ENCODE assay signal across 22 cellular contexts in the genomic region with DNA sequence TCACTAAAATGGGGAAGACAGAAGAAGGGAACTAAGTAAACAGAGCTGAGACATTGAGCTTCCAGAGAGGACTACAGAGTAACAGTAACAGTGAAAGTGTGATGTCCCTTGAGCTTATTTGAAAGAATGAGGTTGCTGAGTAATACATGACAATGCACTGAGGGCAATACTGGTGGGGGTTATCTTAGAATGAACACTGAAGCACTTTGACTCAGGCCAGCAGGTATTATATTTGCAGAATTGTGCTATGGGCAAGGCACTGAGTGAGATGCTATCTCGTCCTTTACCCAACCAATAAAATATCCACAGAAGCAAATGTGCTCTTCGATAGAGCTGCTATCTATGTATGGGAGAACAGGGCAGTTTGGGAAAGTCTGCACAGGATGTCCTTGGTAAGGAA.
A peak's percentile ranks its signal among the peaks of the same experiment; 100 is the strongest.
DNase-seq lines count a peak whose midpoint lies in the region; ATAC-seq and TF ChIP-seq lines count a peak whose summit lies in the region.
"Had no signal": no experiment of that assay in that cellular context is flagged by ENCODE, and none has a peak within 500 bp of the region (broad histone marks: within the 10 kb centered on the region; RNA-seq: fewer than 3 reads in every experiment).

No MANE protein-coding gene starts in this region.

- H3K9me3 Mint-ChIP-seq in activated T-helper 17 cell treated with anti-CD3 and anti-CD28 coated beads, Interleukin-2, amount 50 U/mL, for 72 hours = no peaks in the 10 kb centered on the region
- no peaks in the 10 kb centered on the region for H3K9me3 Mint-ChIP-seq in effector memory CD8-positive, alpha-beta T cell
- H3K9me3 Mint-ChIP-seq: CD4-positive, CD25-positive, alpha-beta regulatory T cell had no signal

- H4K20me1 ChIP-seq in IMR-90 (ENCODE audit: insufficient read depth, low read length) = no peaks in the 10 kb centered on the region

- H3K4me3 ChIP-seq in IMR-90 (ENCODE audit: insufficient read depth, low read depth, low read length) = no peak overlapping the region
- no peak overlapping the region for H3K4me3 ChIP-seq in trophoblast cell (ENCODE audit: low read depth, low read length)
- no peak overlapping the region for H3K4me3 ChIP-seq in sigmoid colon
- H3K4me3 ChIP-seq: MG63 had no signal

- H4K8ac ChIP-seq in IMR-90 (ENCODE audit: low read depth in 2 of 2, low read length in 2 of 2) (no peak overlapping the region), trophoblast cell (ENCODE audit: low read depth, low read length) (no peak overlapping the region)

- dilution Hi-C loops in IMR-90 (cut with HindIII; ENCODE audit: low sequenced_read_pairs, unreplicated experiment) = no loop called here

- H3K79me1 ChIP-seq in IMR-90 (ENCODE audit: low read depth in 1 of 2, low read length in 2 of 2) (no peaks in the 10 kb centered on the region; a peak in 1 of 4 replicates), trophoblast cell (ENCODE audit: low read length) (no peaks in the 10 kb centered on the region)

- no peak overlapping the region for H2BK12ac ChIP-seq in trophoblast cell (ENCODE audit: low read length)

- DNase-seq in IMR-90 = peak; percentile 9
- peak; percentile 65 to 83 for DNase-seq in trophoblast cell
- no peak for DNase-seq in iPS-NIHi11 (ENCODE audit: low spot score)
- no peak for DNase-seq in GM03348 (ENCODE audit: low spot score)
- DNase-seq in effector memory CD8-positive, alpha-beta T cell = no peak
- DNase-seq in sigmoid colon = no peak
- DNase-seq: CD4-positive, CD25-positive, alpha-beta regulatory T cell; COR-L47; DMS 273 treated with DMSO at 0.1 percent for 48 hours; GDM1; GOT3; MG63; NCI-H1105; NCI-H1694; NCI-H510A; NCI-H748 treated with DMSO at 0.1 percent for 48 hours; NK-92 treated with Interleukin-12 subunit alpha and Interleukin-12 subunit beta, amount 100 ng/mL, for 24 hours; Right ventricle myocardium superior had no signal

- ATAC-seq in IMR-90 (ENCODE audit: low read depth) = no peak
- peak; percentile 29 for ATAC-seq in activated T-helper 17 cell treated with anti-CD3 and anti-CD28 coated beads, Interleukin-2, amount 50 U/mL, for 72 hours (replicated peaks)
- no peak for ATAC-seq in effector memory CD8-positive, alpha-beta T cell (replicated peaks)

- intact Hi-C loops in IMR-90 (cut with micrococcal nuclease) (no loop called here), sigmoid colon (cut with DNase I) (no loop called here)

- no peak overlapping the region for H2AK9ac ChIP-seq in IMR-90 (replicated peaks; ENCODE audit: low read depth, low read length, poor library complexity)

- no peaks in the 10 kb centered on the region for H3K4me1 ChIP-seq in IMR-90 (ENCODE audit: control insufficient read depth, insufficient read depth, low read length)
- no peaks in the 10 kb centered on the region for H3K4me1 ChIP-seq in trophoblast cell (ENCODE audit: control insufficient read depth in 1 of 2, insufficient read depth in 2 of 2, low read length in 2 of 2)
- H3K4me1 ChIP-seq in sigmoid colon = peaks cover 0 to 14% (median 7%) of the 10 kb centered on the region in 4 donors

- peaks cover 9% of the 10 kb centered on the region for H3K36me3 Mint-ChIP-seq in activated T-helper 17 cell treated with anti-CD3 and anti-CD28 coated beads, Interleukin-2, amount 50 U/mL, for 72 hours (ENCODE audit: low read depth)
- H3K36me3 Mint-ChIP-seq in effector memory CD8-positive, alpha-beta T cell (ENCODE audit: insufficient read depth) = peaks cover 6% of the 10 kb centered on the region

- no peaks in the 10 kb centered on the region for H3K4me1 Mint-ChIP-seq in activated T-helper 17 cell treated with anti-CD3 and anti-CD28 coated beads, Interleukin-2, amount 50 U/mL, for 72 hours
- H3K4me1 Mint-ChIP-seq in effector memory CD8-positive, alpha-beta T cell (ENCODE audit: low read depth in 2 of 2) = no peaks in the 10 kb centered on the region
- H3K4me1 Mint-ChIP-seq: B cell; CD4-positive, CD25-positive, alpha-beta regulatory T cell had no signal

- H4K12ac ChIP-seq in trophoblast cell (ENCODE audit: low read depth, low read length) = no peak overlapping the region

- POLR2A ChIA-PET in IMR-90 (lab: Charles Lee; ENCODE audit: unreplicated experiment) = no interaction called here

- TF ChIP-seq POLR2A in IMR-90 (IDR thresholded peaks at IDR 0.05; ENCODE audit: low read depth, low read length) (no peak), sigmoid colon (IDR thresholded peaks at IDR 0.05) (no peak)

- no peaks in the 10 kb centered on the region for H3K36me3 ChIP-seq in IMR-90 (ENCODE audit: control insufficient read depth, insufficient read depth, low read length)
- peaks cover 0 to 1% of the 10 kb centered on the region in 2 experiments for H3K36me3 ChIP-seq in trophoblast cell (ENCODE audit: control insufficient read depth in 1 of 2, insufficient read depth in 2 of 2, low read length in 2 of 2)
- H3K36me3 ChIP-seq in sigmoid colon = peaks cover 0 to 24% (median 4%) of the 10 kb centered on the region in 4 donors
- H3K36me3 ChIP-seq: MG63 had no signal

- H3K4me3 Mint-ChIP-seq in activated T-helper 17 cell treated with anti-CD3 and anti-CD28 coated beads, Interleukin-2, amount 50 U/mL, for 72 hours = no peak overlapping the region
- H3K4me3 Mint-ChIP-seq in effector memory CD8-positive, alpha-beta T cell = no peak overlapping the region
- H3K4me3 Mint-ChIP-seq: B cell; CD4-positive, CD25-positive, alpha-beta regulatory T cell had no signal

- BruUV-seq in IMR-90 (replicated peaks; lab: Mats Ljungman, UMichigan) = no TSS peak

- WGBS in IMR-90 (ENCODE audit: extremely low coverage in 2 of 2, insufficient read length in 1 of 2), 2 experiments = no CpG with 5 or more reads among the region's 2 CpGs
- no CpG with 5 or more reads among the region's 2 CpGs for WGBS in trophoblast cell (ENCODE audit: extremely low coverage, insufficient coverage, insufficient read length)
- 94 to 96% methylated on average over 2 of the region's 2 CpGs for WGBS in sigmoid colon, 2 donors

- H3K27me3 Mint-ChIP-seq in activated T-helper 17 cell treated with anti-CD3 and anti-CD28 coated beads, Interleukin-2, amount 50 U/mL, for 72 hours = no peaks in the 10 kb centered on the region
- no peaks in the 10 kb centered on the region for H3K27me3 Mint-ChIP-seq in effector memory CD8-positive, alpha-beta T cell
- H3K27me3 Mint-ChIP-seq: B cell had no signal

- H2AFZ ChIP-seq in IMR-90 (replicated peaks; ENCODE audit: low read length, poor library complexity) (no peak overlapping the region), trophoblast cell (ENCODE audit: insufficient read depth, low read length, poor library complexity) (no peak overlapping the region)

- no peak overlapping the region for H2BK20ac ChIP-seq in IMR-90 (ENCODE audit: low read depth, low read length)

- in situ Hi-C loops in IMR-90 (cut with MboI; ENCODE audit: low sequenced_read_pairs) = no loop called here

- TF ChIP-seq CTCF in C4-2B (conservative IDR thresholded peaks at IDR 0.05) = no peak
- no peak for TF ChIP-seq CTCF in IMR-90 (conservative IDR thresholded peaks at IDR 0.05; ENCODE audit: low read depth, low read length)
- TF ChIP-seq CTCF in sigmoid colon (IDR thresholded peaks at IDR 0.05) = no peak

- H2BK15ac ChIP-seq in IMR-90 (ENCODE audit: low read depth, low read length) = no peak overlapping the region

- H3K14ac ChIP-seq in IMR-90 (replicated peaks; ENCODE audit: low read depth, low read length) = no peak overlapping the region
- H3K14ac ChIP-seq in trophoblast cell (ENCODE audit: low read length) = no peak overlapping the region

- no peaks in the 10 kb centered on the region for H3K9me1 ChIP-seq in IMR-90 (ENCODE audit: insufficient read depth, low read length)

- no peak overlapping the region for H3K23ac ChIP-seq in IMR-90 (ENCODE audit: low read depth, low read length)
- H3K23ac ChIP-seq in trophoblast cell (ENCODE audit: low read length) = no peak overlapping the region

- H3K56ac ChIP-seq in IMR-90 (ENCODE audit: extremely low read depth, insufficient read depth, low read length) = no peak overlapping the region

- H3K79me2 ChIP-seq in trophoblast cell (ENCODE audit: control insufficient read depth, insufficient read depth, low read length, poor library complexity) = no peaks in the 10 kb centered on the region

- no peak overlapping the region for H2BK120ac ChIP-seq in IMR-90 (ENCODE audit: low read depth, low read length)
- no peak overlapping the region for H2BK120ac ChIP-seq in trophoblast cell (ENCODE audit: insufficient read depth, low read length, poor library complexity)

- TF ChIP-seq RAD21 in IMR-90 (IDR thresholded peaks at IDR 0.05; ENCODE audit: low read length) = no peak

- H3K18ac ChIP-seq in IMR-90 (ENCODE audit: low read depth, low read length) (no peak overlapping the region), trophoblast cell (ENCODE audit: low read length) (no peak overlapping the region)

- no peak overlapping the region for H4K91ac ChIP-seq in IMR-90 (ENCODE audit: insufficient read depth, low read depth, low read length)
- H4K91ac ChIP-seq in trophoblast cell (ENCODE audit: low read depth, low read length) = no peak overlapping the region

- H2AK5ac ChIP-seq in IMR-90 (ENCODE audit: low read depth, low read length) (no peak overlapping the region), trophoblast cell (ENCODE audit: low read length) (no peak overlapping the region)

- H3K4me2 ChIP-seq in IMR-90 (ENCODE audit: low read depth, low read length) = no peak overlapping the region
- no peak overlapping the region for H3K4me2 ChIP-seq in trophoblast cell (ENCODE audit: low read length)
- H3K4me2 ChIP-seq: KMS-11 had no signal

- CTCF ChIA-PET in IMR-90 (lab: Yijun Ruan, JAX) = interaction anchor here (0.7 kb wide), 1 partner anchor 16 kb away, joined by 3 read pairs; no protein-coding TSS in a partner anchor

- H3K27me3 ChIP-seq in IMR-90 (ENCODE audit: control insufficient read depth, insufficient read depth, low read length) (no peaks in the 10 kb centered on the region), trophoblast cell (ENCODE audit: insufficient read depth, low read length) (no peaks in the 10 kb centered on the region), sigmoid colon (no peaks in the 10 kb centered on the region)
- H3K27me3 ChIP-seq: MG63 had no signal

- H3K4ac ChIP-seq in IMR-90 (ENCODE audit: low read depth, low read length) (no peak overlapping the region), trophoblast cell (ENCODE audit: low read depth, low read length) (no peak overlapping the region)

- H3K9ac ChIP-seq in IMR-90 (ENCODE audit: low read depth, low read length) (no peak overlapping the region), trophoblast cell (ENCODE audit: low read length) (no peak overlapping the region)
- H3K9ac ChIP-seq: KMS-11 had no signal

- H2BK5ac ChIP-seq in IMR-90 (ENCODE audit: low read depth, low read length, poor library complexity, severe bottlenecking) = no peak overlapping the region
- no peak overlapping the region for H2BK5ac ChIP-seq in trophoblast cell (ENCODE audit: low read depth, low read length, poor library complexity)

- H3K9me3 ChIP-seq in IMR-90 (ENCODE audit: control insufficient read depth, insufficient read depth, low read length) (no peaks in the 10 kb centered on the region), trophoblast cell (ENCODE audit: insufficient read depth, low read depth, low read length) (no peaks in the 10 kb centered on the region), sigmoid colon (no peaks in the 10 kb centered on the region)
- H3K9me3 ChIP-seq: MG63 had no signal

- no peak overlapping the region for H3K27ac Mint-ChIP-seq in activated T-helper 17 cell treated with anti-CD3 and anti-CD28 coated beads, Interleukin-2, amount 50 U/mL, for 72 hours
- no peak overlapping the region for H3K27ac Mint-ChIP-seq in effector memory CD8-positive, alpha-beta T cell
- H3K27ac Mint-ChIP-seq: B cell; CD4-positive, CD25-positive, alpha-beta regulatory T cell had no signal

- H3K27ac ChIP-seq in C4-2B = peak overlapping the region; percentile 54; the same call in 1 of the 2 replicates
- H3K27ac ChIP-seq in IMR-90 (ENCODE audit: insufficient read depth, low read length) = no peak overlapping the region
- no peak overlapping the region for H3K27ac ChIP-seq in trophoblast cell (ENCODE audit: low read depth, low read length)
- H3K27ac ChIP-seq in sigmoid colon = no peak overlapping the region
- H3K27ac ChIP-seq: KMS-11 had no signal

- TF ChIP-seq EP300 in sigmoid colon (IDR thresholded peaks at IDR 0.05) = no peak

- H4K5ac ChIP-seq in IMR-90 (ENCODE audit: low read depth, low read length) = no peak overlapping the region

Comparison
In these comparisons a context has a peak if more than half of its experiments do, and no peak if none do; other contexts are left out.
1. DNase-seq: peak in IMR-90 (single experiment) and trophoblast cell (2 of 2); none in iPS-NIHi11 (single experiment), GM03348 (single experiment), effector memory CD8-positive, alpha-beta T cell (0 of 3) and sigmoid colon (single experiment).